In the genomic region with DNA sequence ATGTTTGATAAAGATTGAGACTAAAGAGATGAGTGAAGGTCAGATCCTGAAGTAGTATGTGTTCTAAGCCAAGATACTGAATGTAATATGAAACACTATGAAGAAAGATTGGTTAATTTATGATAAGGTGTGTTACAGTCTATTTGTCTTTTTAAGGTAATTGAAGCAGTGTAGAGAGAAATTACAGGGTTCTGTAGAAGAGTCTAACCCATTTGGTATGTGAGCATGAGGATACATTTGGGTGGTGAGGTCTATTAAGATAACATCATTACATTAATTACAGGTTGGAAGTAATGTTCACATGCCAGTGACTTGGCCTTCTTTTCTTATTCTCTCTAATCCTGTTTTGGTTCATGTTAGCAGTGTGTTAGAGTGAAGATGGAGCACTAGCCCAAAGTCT, we compare ENCODE assay signal across 7 cellular contexts.
"Had no signal": no experiment of that assay in that cellular context is flagged by ENCODE, and none has a peak within 500 bp of the region (broad histone marks: within the 10 kb centered on the region; RNA-seq: fewer than 3 reads in every experiment).

No MANE protein-coding gene starts in this region.

- H3K27ac ChIP-seq: HL-60 had no signal

- H3K4me1 Mint-ChIP-seq: IgD-negative memory B cell had no signal

- H3K4me3 ChIP-seq: GM23338 had no signal

- H3K4me3 Mint-ChIP-seq: GM23338, H9, HFFc6, IgD-negative memory B cell had no signal

- H3K27me3 Mint-ChIP-seq: IgD-negative memory B cell had no signal

- H3K27ac Mint-ChIP-seq: GM23338, H9, HFFc6, IgD-negative memory B cell had no signal

- H3K9me3 Mint-ChIP-seq: GM23338, H9, HFFc6, IgD-negative memory B cell had no signal

- DNase-seq: H9, HCEC 1CT, HFFc6 had no signal

- ATAC-seq: GM23338, HepG2 had no signal
